In genomic region chr16:49268667-49269066, GRCh38 we compare ENCODE assay signal across 10 cellular contexts. TPM values are rescaled to one million over a fixed set of nuclear protein-coding genes. Genes with fewer than 3 reads are reported as not detected.
"Had no signal": no experiment of that assay in that cellular context is flagged by ENCODE, and none has a peak within 500 bp of the region (broad histone marks: within the 10 kb centered on the region; RNA-seq: fewer than 3 reads in every experiment).

No MANE protein-coding gene starts in this region.

- DNase-seq: H9, HCEC 1CT, KG1 had no signal

- H3K4me3 ChIP-seq: GM23338 had no signal

- FAIRE-seq: H1, H54, HepG2 had no signal

- ATAC-seq: GM23338, HepG2 had no signal

- H2AFZ ChIP-seq: GM23338 had no signal

- H3K4me2 ChIP-seq: GM23338 had no signal

- H3K27ac ChIP-seq: HL-60 had no signal

RNA-seq across cellular contexts. Expression of gene CBLN1, which starts 13.0 kb away (rescaled TPM):
- total RNA-seq: HepG2, HT1080 had no signal
- polyA plus RNA-seq: HepG2, IgD-negative memory B cell had no signal
